14 cellular contexts compared by ENCODE assay signal in genomic region chr6:31771992-31772358, GRCh38. TPM values are rescaled to one million over a fixed set of nuclear protein-coding genes. Genes with fewer than 3 reads are reported as not detected.
DNase-seq lines count a peak whose midpoint lies in the region; ATAC-seq, FAIRE-seq and TF ChIP-seq lines count a peak whose summit lies in the region.
"Had no signal": no experiment of that assay in that cellular context is flagged by ENCODE, and none has a peak within 500 bp of the region (broad histone marks: within the 10 kb centered on the region; RNA-seq: fewer than 3 reads in every experiment).

No MANE protein-coding gene starts in this region.

- no peak overlapping the region for H3K9ac ChIP-seq in Loucy (ENCODE audit: low read depth, low read length, poor library complexity, severe bottlenecking)

- peak overlapping the region; percentile 57 for H3K4me2 ChIP-seq in Loucy (ENCODE audit: low read depth, low read length, poor library complexity, severe bottlenecking)
- H3K4me2 ChIP-seq: PC-9 had no signal

- H4K20me1 ChIP-seq in Loucy (ENCODE audit: insufficient read depth, low read length, poor library complexity, severe bottlenecking), result no peaks in the 10 kb centered on the region

- H3K79me2 ChIP-seq in Loucy (ENCODE audit: insufficient read depth, low read length), result no peaks in the 10 kb centered on the region

- no peaks in the 10 kb centered on the region for H3K27me3 ChIP-seq in Loucy (ENCODE audit: insufficient read depth, low read length, poor library complexity, severe bottlenecking)
- no peaks in the 10 kb centered on the region for H3K27me3 ChIP-seq in prostate gland (replicated peaks; ENCODE audit: insufficient read depth)
- no peaks in the 10 kb centered on the region for H3K27me3 ChIP-seq in small intestine (ENCODE audit: control insufficient read depth in 2 of 2, insufficient read depth in 2 of 2, low read length in 2 of 2)
- H3K27me3 ChIP-seq: uterus had no signal

- no peaks in the 10 kb centered on the region for H3F3A ChIP-seq in Loucy (ENCODE audit: low read depth)

- no peaks in the 10 kb centered on the region for H3K36me3 Mint-ChIP-seq in activated naive CD4-positive, alpha-beta T cell treated with anti-CD3 and anti-CD28 coated beads, Interleukin-2, amount 50 U/mL, for 24 hours
- no peaks in the 10 kb centered on the region for H3K36me3 Mint-ChIP-seq in natural killer cell

- peak overlapping the region; percentile 11 for H3K4me3 Mint-ChIP-seq in activated naive CD4-positive, alpha-beta T cell treated with anti-CD3 and anti-CD28 coated beads, Interleukin-2, amount 50 U/mL, for 24 hours
- no peak overlapping the region for H3K4me3 Mint-ChIP-seq in natural killer cell

- no peak for ATAC-seq in natural killer cell

- H3K4me1 ChIP-seq in Loucy (ENCODE audit: insufficient read depth, low read length, poor library complexity, severe bottlenecking) (peaks cover 13% of the 10 kb centered on the region), prostate gland (replicated peaks) (no peaks in the 10 kb centered on the region), small intestine (ENCODE audit: control insufficient read depth in 2 of 2, insufficient read depth in 1 of 2, low read depth in 1 of 2, low read length in 1 of 2) (peaks cover 0 to 4% of the 10 kb centered on the region in 2 donors)

- FAIRE-seq in small intestine (lab: Jason Lieb, UNC), result no peak

- TF ChIP-seq CTCF in Loucy (conservative IDR thresholded peaks at IDR 0.05; ENCODE audit: low read length), result no peak
- TF ChIP-seq CTCF in prostate gland (IDR thresholded peaks at IDR 0.05), result no peak
- TF ChIP-seq CTCF in natural killer cell (IDR thresholded peaks at IDR 0.05), result no peak

- H3K4me3 ChIP-seq in Loucy (ENCODE audit: low read length, poor library complexity, severe bottlenecking) (no peak overlapping the region), prostate gland (no peak overlapping the region), small intestine (ENCODE audit: low read depth in 1 of 2, low read length in 2 of 2) (no peak overlapping the region)
- H3K4me3 ChIP-seq: PC-9, uterus had no signal

- H3K4me1 Mint-ChIP-seq in activated naive CD4-positive, alpha-beta T cell treated with anti-CD3 and anti-CD28 coated beads, Interleukin-2, amount 50 U/mL, for 24 hours, result peaks cover 39% of the 10 kb centered on the region
- H3K4me1 Mint-ChIP-seq in natural killer cell, result peaks cover 6 to 43% of the 10 kb centered on the region in 2 donors

- no peaks in the 10 kb centered on the region for H3K9me2 ChIP-seq in Loucy (replicated peaks; ENCODE audit: low read depth, low read length)

- H3K27ac ChIP-seq in prostate gland (no peak overlapping the region), small intestine (ENCODE audit: low read depth in 1 of 2, low read length in 1 of 2) (no peak overlapping the region)
- H3K27ac ChIP-seq: PC-9, uterus had no signal

- TF ChIP-seq POLR2A in prostate gland (IDR thresholded peaks at IDR 0.05), result no peak

- intact Hi-C loops in prostate gland (cut with DNase I), result loop anchor here (5.0 kb wide), 1 partner anchor 90 kb away; the partner anchor contains the start of gene LY6G5C
- intact Hi-C loops in natural killer cell (cut with micrococcal nuclease), result no loop called here

- no peaks in the 10 kb centered on the region for H3K27me3 Mint-ChIP-seq in activated naive CD4-positive, alpha-beta T cell treated with anti-CD3 and anti-CD28 coated beads, Interleukin-2, amount 50 U/mL, for 24 hours
- H3K27me3 Mint-ChIP-seq in natural killer cell (ENCODE audit: low read depth in 2 of 2), result no peaks in the 10 kb centered on the region

- no peak overlapping the region for H2AFZ ChIP-seq in Loucy (ENCODE audit: low read length)
- H2AFZ ChIP-seq: PC-9 had no signal

- DNase-seq in stimulated activated CD8-positive, alpha-beta memory T cell treated with anti-CD3 and anti-CD28 coated beads, Interleukin-7, amount 100 ng/mL, for 4 hours (ENCODE audit: low read depth in 2 of 2), result peak; percentile 28 to 35
- no peak for DNase-seq in stimulated activated CD8-positive, alpha-beta memory T cell treated with anti-CD3 and anti-CD28 coated beads, Interleukin-4, amount 100 ng/mL, for 48 hours
- peak; percentile 39 for DNase-seq in stimulated activated CD4-positive, alpha-beta T cell treated with anti-CD3 and anti-CD28 coated beads, Interleukin-4, amount 100 ng/mL, for 24 hours
- no peak for DNase-seq in prostate gland (ENCODE audit: low spot score)
- no peak for DNase-seq in small intestine
- no peak for DNase-seq in natural killer cell
- DNase-seq: activated CD4-positive, CD25-positive, alpha-beta regulatory T cell treated with anti-CD3 and anti-CD28 coated beads, Interleukin-2, amount 50 U/mL, for 72 hours; GOT3; hippocampal formation; NCI-H524 treated with DMSO at 0.1 percent for 48 hours; PC-9; uterus had no signal

- H3K27ac Mint-ChIP-seq in activated naive CD4-positive, alpha-beta T cell treated with anti-CD3 and anti-CD28 coated beads, Interleukin-2, amount 50 U/mL, for 24 hours, result no peak overlapping the region
- no peak overlapping the region for H3K27ac Mint-ChIP-seq in natural killer cell

- no peaks in the 10 kb centered on the region for H3K9me3 Mint-ChIP-seq in activated naive CD4-positive, alpha-beta T cell treated with anti-CD3 and anti-CD28 coated beads, Interleukin-2, amount 50 U/mL, for 24 hours
- H3K9me3 Mint-ChIP-seq in natural killer cell, result no peaks in the 10 kb centered on the region

- 83% methylated on average over 4 of the region's 4 CpGs for WGBS in prostate gland
- 69 to 75% (median 74%) methylated on average over 4 of the region's 4 CpGs for WGBS in small intestine, 3 donors

- H3K36me3 ChIP-seq in Loucy (ENCODE audit: insufficient read depth, low read length) (no peaks in the 10 kb centered on the region), prostate gland (no peaks in the 10 kb centered on the region), small intestine (ENCODE audit: control insufficient read depth in 2 of 2, insufficient read depth in 2 of 2, low read length in 2 of 2) (no peaks in the 10 kb centered on the region)
- H3K36me3 ChIP-seq: uterus had no signal

- H3K9me3 ChIP-seq in Loucy (ENCODE audit: insufficient read depth, low read depth, low read length), result no peaks in the 10 kb centered on the region
- no peaks in the 10 kb centered on the region for H3K9me3 ChIP-seq in prostate gland
- H3K9me3 ChIP-seq in small intestine (ENCODE audit: control insufficient read depth, low read depth), result no peaks in the 10 kb centered on the region
- H3K9me3 ChIP-seq: uterus had no signal

RNA-seq across cellular contexts. Expression of gene VWA7, which starts 5.2 kb away (rescaled TPM):
- total RNA-seq in prostate gland, result 10 to 100 TPM in 1 of 2 donors, 1 to 10 TPM in 1; 2.7 to 13.0 TPM
- 1 to 10 TPM; 2.9 to 9.8 (median 3.0) TPM for polyA plus RNA-seq in small intestine
- 1 to 10 TPM; 2.4 to 4.7 (median 3.2) TPM for total RNA-seq in natural killer cell

RNA-seq across cellular contexts. Expression of gene SAPCD1, which starts 9.5 kb away (rescaled TPM):
- 10 to 100 TPM in 1 of 2 donors, 1 to 10 TPM in 1; 1.9 to 15.7 TPM for total RNA-seq in prostate gland
- polyA plus RNA-seq in small intestine, result 1 to 10 TPM; 1.4 to 6.4 (median 2.7) TPM
- total RNA-seq in natural killer cell, result 10 to 100 TPM in 1 of 3 donors, 1 to 10 TPM in 2; 5.4 to 14.5 (median 6.9) TPM

RNA-seq across cellular contexts. Expression of gene VARS1, which starts 23.6 kb away (rescaled TPM):
- total RNA-seq in prostate gland, result 10 to 100 TPM; 38.5 to 49.9 TPM
- polyA plus RNA-seq in small intestine, result 10 to 100 TPM; 19.9 to 42.4 (median 22.4) TPM
- 10 to 100 TPM; 45.2 to 58.6 (median 49.2) TPM for total RNA-seq in natural killer cell

RNA-seq across cellular contexts. Expression of gene MSH5, which starts 32.2 kb away (rescaled TPM):
- total RNA-seq in prostate gland, result 10 to 100 TPM; 10.5 to 72.4 TPM
- polyA plus RNA-seq in small intestine, result 10 to 100 TPM in 1 of 3 donors, 1 to 10 TPM in 2; 1.6 to 12.2 (median 6.3) TPM
- 10 to 100 TPM; 28.2 to 44.6 (median 43.7) TPM for total RNA-seq in natural killer cell

RNA-seq across cellular contexts. Expression of gene LSM2, which starts 34.8 kb away (rescaled TPM):
- total RNA-seq in prostate gland (10 to 100 TPM; 51.9 to 52.5 TPM), natural killer cell (10 to 100 TPM; 28.1 to 34.9 (median 29.2) TPM)
- polyA plus RNA-seq in small intestine, result 10 to 100 TPM; 27.3 to 90.2 (median 29.7) TPM

Comparison
In these comparisons a context has a peak if more than half of its experiments do, and no peak if none do; other contexts are left out.
1. DNase-seq: peak in stimulated activated CD8-positive, alpha-beta memory T cell treated with anti-CD3 and anti-CD28 coated beads, Interleukin-7, amount 100 ng/mL, for 4 hours (2 of 2) and stimulated activated CD4-positive, alpha-beta T cell treated with anti-CD3 and anti-CD28 coated beads, Interleukin-4, amount 100 ng/mL, for 24 hours (single experiment); none in stimulated activated CD8-positive, alpha-beta memory T cell treated with anti-CD3 and anti-CD28 coated beads, Interleukin-4, amount 100 ng/mL, for 48 hours (single experiment), prostate gland (single experiment), small intestine (single experiment) and natural killer cell (single experiment).